Comparison of ENCODE assay signal across 1 cellular context in genomic region chr12:105107497-105108371, GRCh38.
A peak's percentile ranks its signal among the peaks of the same experiment; 100 is the strongest.
TF ChIP-seq lines count a peak whose summit lies in the region.

Gene WASHC4, plus strand, starts transcription at chr12:105107731. Its CDS starts 70 bp downstream, at chr12:105107801.

TF ChIP-seq in HepG2, 621 proteins besides CTCF, POLR2A, EP300 and RAD21 (continued from another document and continues in another):
- TF ChIP-seq ZNF614 (CRISPR knock-in tag; IDR thresholded peaks at IDR 0.05; ENCODE audit: borderline replicate concordance): peak; percentile 60; the same call in 1 of the 2 replicates
- TF ChIP-seq ZNF276 (CRISPR knock-in tag; IDR thresholded peaks at IDR 0.05; ENCODE audit: low read depth): 0 out of 2 replicates have a peak, but pooled peaks have one; percentile 56
- no peak for TF ChIP-seq ZNF75D (CRISPR knock-in tag; IDR thresholded peaks at IDR 0.05; ENCODE audit: borderline replicate concordance)
- no peak for TF ChIP-seq TMF1 (CRISPR knock-in tag; IDR thresholded peaks at IDR 0.05; ENCODE audit: low read depth)
- peak; percentile 79 for TF ChIP-seq ZBTB26 (CRISPR knock-in tag; IDR thresholded peaks at IDR 0.05; ENCODE audit: borderline replicate concordance)
- peak; percentile 24 for TF ChIP-seq ARHGAP35 (CRISPR knock-in tag; IDR thresholded peaks at IDR 0.05; ENCODE audit: borderline replicate concordance)
- TF ChIP-seq, protein P1, sequence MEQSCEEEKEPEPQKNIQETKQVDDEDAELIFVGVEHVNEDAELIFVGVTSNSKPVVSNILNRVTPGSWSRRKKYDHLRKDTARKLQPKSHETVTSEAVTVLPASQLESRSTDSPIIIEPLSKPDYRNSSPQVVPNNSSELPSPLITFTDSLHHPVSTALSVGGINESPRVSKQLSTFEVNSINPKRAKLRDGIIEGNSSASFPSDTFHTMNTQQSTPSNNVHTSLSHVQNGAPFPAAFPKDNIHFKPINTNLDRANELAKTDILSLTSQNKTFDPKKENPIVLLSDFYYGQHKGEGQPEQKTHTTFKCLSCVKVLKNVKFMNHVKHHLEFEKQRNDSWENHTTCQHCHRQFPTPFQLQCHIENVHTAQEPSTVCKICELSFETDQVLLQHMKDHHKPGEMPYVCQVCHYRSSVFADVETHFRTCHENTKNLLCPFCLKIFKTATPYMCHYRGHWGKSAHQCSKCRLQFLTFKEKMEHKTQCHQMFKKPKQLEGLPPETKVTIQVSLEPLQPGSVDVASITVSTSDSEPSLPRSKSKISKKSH (CRISPR knock-in tag; IDR thresholded peaks at IDR 0.05; ENCODE audit: borderline replicate concordance): peak; percentile 74; the same call in 1 of the 2 replicates
- no peak; the same call in 1 of the 2 replicates for TF ChIP-seq ZNF562 (CRISPR knock-in tag; IDR thresholded peaks at IDR 0.05; ENCODE audit: borderline replicate concordance)
- TF ChIP-seq SPEN (CRISPR knock-in tag; IDR thresholded peaks at IDR 0.05; ENCODE audit: low read depth): peak; percentile 89; the same call in 1 of the 2 replicates
- peak; percentile 78; the same call in 1 of the 2 replicates for TF ChIP-seq ZNF784 (CRISPR knock-in tag; IDR thresholded peaks at IDR 0.05; ENCODE audit: borderline replicate concordance)
- TF ChIP-seq, protein P2, sequence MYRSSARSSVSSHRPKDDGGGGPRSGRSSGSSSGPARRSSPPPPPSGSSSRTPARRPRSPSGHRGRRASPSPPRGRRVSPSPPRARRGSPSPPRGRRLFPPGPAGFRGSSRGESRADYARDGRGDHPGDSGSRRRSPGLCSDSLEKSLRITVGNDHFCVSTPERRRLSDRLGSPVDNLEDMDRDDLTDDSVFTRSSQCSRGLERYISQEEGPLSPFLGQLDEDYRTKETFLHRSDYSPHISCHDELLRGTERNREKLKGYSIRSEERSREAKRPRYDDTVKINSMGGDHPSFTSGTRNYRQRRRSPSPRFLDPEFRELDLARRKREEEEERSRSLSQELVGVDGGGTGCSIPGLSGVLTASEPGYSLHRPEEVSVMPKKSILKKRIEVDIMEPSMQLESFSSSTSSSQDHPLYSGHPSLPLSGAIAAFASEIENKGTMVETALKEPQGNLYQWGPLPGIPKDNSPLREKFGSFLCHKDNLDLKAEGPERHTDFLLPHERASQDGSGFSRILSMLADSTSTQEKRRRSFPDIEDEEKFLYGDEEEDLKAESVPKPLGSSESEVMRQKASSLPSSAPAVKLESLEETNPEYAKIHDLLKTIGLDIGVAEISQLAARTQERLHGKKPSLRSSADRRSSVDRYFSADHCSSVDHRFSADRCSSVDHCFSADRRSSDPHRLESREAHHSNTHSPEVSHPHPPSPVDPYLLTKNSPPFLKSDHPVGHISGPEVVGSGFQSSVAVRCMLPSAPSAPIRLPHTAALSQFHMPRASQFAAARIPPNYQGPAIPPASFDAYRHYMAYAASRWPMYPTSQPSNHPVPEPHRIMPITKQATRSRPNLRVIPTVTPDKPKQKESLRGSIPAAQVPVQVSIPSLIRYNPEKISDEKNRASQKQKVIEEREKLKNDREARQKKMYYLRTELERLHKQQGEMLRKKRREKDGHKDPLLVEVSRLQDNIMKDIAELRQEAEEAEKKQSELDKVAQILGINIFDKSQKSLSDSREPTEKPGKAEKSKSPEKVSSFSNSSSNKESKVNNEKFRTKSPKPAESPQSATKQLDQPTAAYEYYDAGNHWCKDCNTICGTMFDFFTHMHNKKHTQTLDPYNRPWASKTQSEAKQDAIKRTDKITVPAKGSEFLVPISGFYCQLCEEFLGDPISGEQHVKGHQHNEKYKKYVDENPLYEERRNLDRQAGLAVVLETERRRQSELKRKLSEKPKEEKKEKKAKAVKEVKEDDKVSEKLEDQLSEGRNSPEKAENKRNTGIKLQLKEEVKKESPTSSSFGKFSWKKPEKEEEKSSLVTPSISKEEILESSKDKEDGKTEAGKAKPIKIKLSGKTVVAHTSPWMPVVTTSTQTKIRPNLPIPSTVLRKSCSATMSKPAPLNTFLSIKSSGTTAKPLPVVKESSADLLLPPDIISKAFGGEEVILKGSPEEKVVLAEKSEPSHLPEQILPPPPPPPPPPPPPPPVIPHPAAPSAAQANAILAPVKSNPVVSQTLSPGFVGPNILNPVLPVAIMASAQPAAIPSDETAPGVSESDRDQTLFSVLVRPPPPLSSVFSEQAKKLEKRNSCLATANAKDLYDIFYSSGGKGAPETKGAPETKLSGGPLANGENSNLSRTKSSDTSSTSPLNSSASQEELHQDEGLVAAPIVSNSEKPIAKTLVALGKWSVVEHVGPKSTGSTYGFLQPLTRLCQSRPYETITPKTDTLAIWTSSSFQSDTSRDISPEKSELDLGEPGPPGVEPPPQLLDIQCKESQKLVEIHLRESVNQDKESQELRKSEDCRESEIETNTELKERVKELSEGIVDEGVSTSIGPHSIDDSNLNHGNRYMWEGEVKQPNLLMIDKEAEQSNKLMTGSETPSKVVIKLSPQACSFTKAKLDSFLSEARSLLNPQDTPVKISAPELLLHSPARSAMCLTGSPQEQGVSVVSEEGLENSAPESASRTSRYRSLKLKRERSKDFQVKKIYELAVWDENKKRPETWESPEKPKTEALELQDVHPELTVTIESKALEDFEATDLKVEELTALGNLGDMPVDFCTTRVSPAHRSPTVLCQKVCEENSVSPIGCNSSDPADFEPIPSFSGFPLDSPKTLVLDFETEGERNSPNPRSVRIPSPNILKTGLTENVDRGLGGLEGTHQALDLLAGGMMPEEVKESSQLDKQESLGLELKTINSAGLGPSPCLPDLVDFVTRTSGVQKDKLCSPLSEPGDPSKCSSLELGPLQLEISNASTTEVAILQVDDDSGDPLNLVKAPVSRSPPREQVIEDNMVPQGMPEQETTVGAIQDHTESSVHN (CRISPR knock-in tag; IDR thresholded peaks at IDR 0.05): peak; percentile 84
- peak; percentile 64 for TF ChIP-seq RAD51 (IDR thresholded peaks at IDR 0.05; ENCODE audit: borderline replicate concordance)
- no peak for TF ChIP-seq ZC3H4 (CRISPR knock-in tag; IDR thresholded peaks at IDR 0.05; ENCODE audit: borderline replicate concordance)
- TF ChIP-seq ZNF275 (CRISPR knock-in tag; IDR thresholded peaks at IDR 0.05; ENCODE audit: borderline replicate concordance): peak; percentile 77; the same call in 1 of the 2 replicates
- peak; percentile 71 for TF ChIP-seq MLX (CRISPR knock-in tag; IDR thresholded peaks at IDR 0.05)
- TF ChIP-seq ZNF788 (CRISPR knock-in tag; IDR thresholded peaks at IDR 0.05; ENCODE audit: borderline replicate concordance): peak; percentile 96
- TF ChIP-seq JARID2 (CRISPR knock-in tag; IDR thresholded peaks at IDR 0.05; ENCODE audit: insufficient replicate concordance): no peak
- TF ChIP-seq SNAPC4 (CRISPR knock-in tag; IDR thresholded peaks at IDR 0.05): peak; percentile 87; the same call in 1 of the 2 replicates
- peak; percentile 23; the same call in 1 of the 2 replicates for TF ChIP-seq ZNF124 (CRISPR knock-in tag; IDR thresholded peaks at IDR 0.05)
- peak; percentile 20; the same call in 1 of the 2 replicates for TF ChIP-seq HDAC2 (CRISPR knock-in tag; IDR thresholded peaks at IDR 0.05)
- peak; percentile 95 for TF ChIP-seq ZSCAN31 (CRISPR knock-in tag; IDR thresholded peaks at IDR 0.05; ENCODE audit: low read depth)
- TF ChIP-seq, protein P3, sequence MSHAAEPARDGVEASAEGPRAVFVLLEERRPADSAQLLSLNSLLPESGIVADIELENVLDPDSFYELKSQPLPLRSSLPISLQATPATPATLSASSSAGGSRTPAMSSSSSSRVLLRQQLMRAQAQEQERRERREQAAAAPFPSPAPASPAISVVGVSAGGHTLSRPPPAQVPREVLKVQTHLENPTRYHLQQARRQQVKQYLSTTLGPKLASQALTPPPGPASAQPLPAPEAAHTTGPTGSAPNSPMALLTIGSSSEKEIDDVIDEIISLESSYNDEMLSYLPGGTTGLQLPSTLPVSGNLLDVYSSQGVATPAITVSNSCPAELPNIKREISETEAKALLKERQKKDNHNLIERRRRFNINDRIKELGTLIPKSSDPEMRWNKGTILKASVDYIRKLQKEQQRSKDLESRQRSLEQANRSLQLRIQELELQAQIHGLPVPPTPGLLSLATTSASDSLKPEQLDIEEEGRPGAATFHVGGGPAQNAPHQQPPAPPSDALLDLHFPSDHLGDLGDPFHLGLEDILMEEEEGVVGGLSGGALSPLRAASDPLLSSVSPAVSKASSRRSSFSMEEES (CRISPR knock-in tag; IDR thresholded peaks at IDR 0.05): peak; percentile 95
